In genomic region chr22:19665784-19666662, GRCh38 we compare ENCODE assay signal across 2 cellular contexts.
TF ChIP-seq lines count a peak whose summit lies in the region.

No MANE protein-coding gene starts in this region.

TF ChIP-seq in H1, 55 proteins besides CTCF, POLR2A, EP300 and RAD21:
- TF ChIP-seq RXRA (IDR thresholded peaks at IDR 0.05; ENCODE audit: insufficient read depth, low read depth, low read length), result no peak
- TF ChIP-seq CBX8 (IDR thresholded peaks at IDR 0.05; ENCODE audit: borderline replicate concordance, low read depth, low read length), result no peak
- no peak for TF ChIP-seq ASH2L (IDR thresholded peaks at IDR 0.05; ENCODE audit: low read length)
- TF ChIP-seq SUZ12 (IDR thresholded peaks at IDR 0.05; ENCODE audit: low read length), result no peak
- no peak for TF ChIP-seq CHD7 (IDR thresholded peaks at IDR 0.05; ENCODE audit: insufficient replicate concordance, low read length)
- TF ChIP-seq TAF1 (IDR thresholded peaks at IDR 0.05; ENCODE audit: low read depth, low read length), result no peak
- no peak for TF ChIP-seq ATF2 (IDR thresholded peaks at IDR 0.05; ENCODE audit: low read length)
- no peak for TF ChIP-seq PHF8 (conservative IDR thresholded peaks at IDR 0.05; ENCODE audit: low read depth, low read length)
- no peak for TF ChIP-seq CHD2 (IDR thresholded peaks at IDR 0.05; ENCODE audit: low read length)
- TF ChIP-seq CTBP2 (IDR thresholded peaks at IDR 0.05; ENCODE audit: borderline replicate concordance, insufficient read depth, insufficient read length, low read length), result no peak
- TF ChIP-seq CREB1 (IDR thresholded peaks at IDR 0.05), result no peak
- TF ChIP-seq SP2 (IDR thresholded peaks at IDR 0.05; ENCODE audit: low read length), result no peak
- TF ChIP-seq SP1 (IDR thresholded peaks at IDR 0.05; ENCODE audit: low read depth, low read length), result no peak
- no peak for TF ChIP-seq TCF12 (IDR thresholded peaks at IDR 0.05; ENCODE audit: low read depth, low read length)
- no peak for TF ChIP-seq SRF (IDR thresholded peaks at IDR 0.05; ENCODE audit: low read depth, low read length)
- TF ChIP-seq HDAC6 (IDR thresholded peaks at IDR 0.05; ENCODE audit: low read depth, low read length), result no peak
- no peak for TF ChIP-seq POLR2AphosphoS5 (IDR thresholded peaks at IDR 0.05; ENCODE audit: low read depth, low read length)
- no peak for TF ChIP-seq EZH2 (IDR thresholded peaks at IDR 0.05; ENCODE audit: low read depth, low read length, severe bottlenecking)
- TF ChIP-seq FOSL1 (IDR thresholded peaks at IDR 0.05; ENCODE audit: insufficient read depth, low read depth, low read length), result no peak

TF ChIP-seq in GM23338, 12 proteins besides CTCF, POLR2A, EP300 and RAD21:
- TF ChIP-seq STAT1 (IDR thresholded peaks at IDR 0.05; ENCODE audit: unreplicated experiment), result no peak
- TF ChIP-seq JUNB (IDR thresholded peaks at IDR 0.05; ENCODE audit: unreplicated experiment), result no peak
- TF ChIP-seq POLR2AphosphoS5 (IDR thresholded peaks at IDR 0.05; ENCODE audit: low read depth), result no peak
- no peak for TF ChIP-seq REST (IDR thresholded peaks at IDR 0.05; ENCODE audit: unreplicated experiment)
- TF ChIP-seq ZNF114 (CRISPR knock-in tag; IDR thresholded peaks at IDR 0.05), result no peak
- no peak for TF ChIP-seq ETS1 (IDR thresholded peaks at IDR 0.05)
- no peak for TF ChIP-seq CREB1 (CRISPR knock-in tag; IDR thresholded peaks at IDR 0.05; ENCODE audit: low read depth)
- TF ChIP-seq ZNF331 (CRISPR knock-in tag; IDR thresholded peaks at IDR 0.05; ENCODE audit: low read depth), result no peak
- no peak for TF ChIP-seq NANOG (IDR thresholded peaks at IDR 0.05; ENCODE audit: borderline replicate concordance)
- no peak for TF ChIP-seq EZH2phosphoT487 (IDR thresholded peaks at IDR 0.05; ENCODE audit: unreplicated experiment)
- no peak for TF ChIP-seq EZH2 (IDR thresholded peaks at IDR 0.05; ENCODE audit: low read depth, unreplicated experiment)
- TF ChIP-seq ZNF462 (CRISPR knock-in tag; IDR thresholded peaks at IDR 0.05), result no peak
